In the genomic region with DNA sequence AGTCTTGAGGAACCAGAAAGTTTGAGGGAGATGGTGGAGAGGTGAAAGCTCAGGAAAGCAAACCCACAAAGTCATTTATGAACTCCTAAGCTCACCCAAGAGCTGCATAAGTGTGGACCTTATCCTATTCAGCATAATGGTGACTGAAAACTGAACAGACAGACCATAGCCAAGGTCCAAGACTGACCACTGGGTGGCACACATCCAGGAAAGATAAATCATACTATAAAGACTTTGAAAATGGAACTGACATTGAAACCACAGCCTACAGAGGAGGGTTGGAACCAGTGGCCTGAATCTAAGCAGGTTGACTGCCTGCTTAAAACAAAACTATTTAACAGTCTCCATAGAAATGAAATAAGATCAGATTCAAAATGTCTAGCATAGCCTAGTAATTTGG, we compare ENCODE assay signal across 8 cellular contexts.
DNase-seq lines count a peak whose midpoint lies in the region; ATAC-seq and TF ChIP-seq lines count a peak whose summit lies in the region.

No MANE protein-coding gene starts in this region.

- no peaks in the 10 kb centered on the region for H3K4me1 Mint-ChIP-seq in neural progenitor cell
- no peaks in the 10 kb centered on the region for H3K4me1 Mint-ChIP-seq in activated T-helper 1 cell treated with anti-CD3 and anti-CD28 coated beads, Interleukin-12 subunit alpha, Interleukin-12 subunit beta, Interleukin-2, Interleukin-4 antibody, amounts not matched to agents 30 ng/mL and 10 ng/mL and 1 ng/mL, durations not matched to agents 14 hours and 24 hours and 36 hours (ENCODE audit: low read depth)

- no peaks in the 10 kb centered on the region for H3K4me1 ChIP-seq in SK-N-SH (ENCODE audit: control insufficient read depth in 1 of 2, insufficient read depth in 2 of 2, low read depth in 1 of 2, low read length in 1 of 2)
- H3K4me1 ChIP-seq in neural progenitor cell: no peaks in the 10 kb centered on the region
- no peaks in the 10 kb centered on the region for H3K4me1 ChIP-seq in tibial artery

- H3K9me2 ChIP-seq in SK-N-SH: no peaks in the 10 kb centered on the region

- intact Hi-C loops in activated T-helper 1 cell treated with anti-CD3 and anti-CD28 coated beads, Interleukin-12 subunit alpha, Interleukin-12 subunit beta, Interleukin-2, Interleukin-4 antibody, amounts not matched to agents 30 ng/mL and 10 ng/mL and 1 ng/mL, durations not matched to agents 14 hours and 24 hours and 36 hours (cut with micrococcal nuclease): no loop called here
- intact Hi-C loops in tibial artery (cut with DNase I; ENCODE audit: low total_unique reads): no loop called here

- TF ChIP-seq CTCF in SK-N-SH (IDR thresholded peaks at IDR 0.05) (peak; percentile 35), neural progenitor cell (IDR thresholded peaks at IDR 0.05) (peak; percentile 57), tibial artery (IDR thresholded peaks at IDR 0.05) (no peak)

- H3K79me2 ChIP-seq in SK-N-SH (ENCODE audit: insufficient read depth) (no peaks in the 10 kb centered on the region), neural progenitor cell (ENCODE audit: low read depth) (no peaks in the 10 kb centered on the region)

- H4K20me1 ChIP-seq in SK-N-SH (ENCODE audit: insufficient read depth) (no peaks in the 10 kb centered on the region), neural progenitor cell (ENCODE audit: low read depth) (no peaks in the 10 kb centered on the region)

- H3K4me2 ChIP-seq in SK-N-SH (no peak overlapping the region), neural progenitor cell (no peak overlapping the region)

- H3F3A ChIP-seq in SK-N-SH (replicated peaks; ENCODE audit: insufficient read depth): no peaks in the 10 kb centered on the region
- no peaks in the 10 kb centered on the region for H3F3A ChIP-seq in neural progenitor cell (ENCODE audit: low read depth)

- no peaks in the 10 kb centered on the region for H3K9me3 ChIP-seq in SK-N-SH
- no peaks in the 10 kb centered on the region for H3K9me3 ChIP-seq in neural progenitor cell (ENCODE audit: low read depth)
- H3K9me3 ChIP-seq in tibial artery: peaks cover 0 to 9% (median 0%) of the 10 kb centered on the region in 3 donors

- no peaks in the 10 kb centered on the region for H3K36me3 Mint-ChIP-seq in neural progenitor cell
- no peaks in the 10 kb centered on the region for H3K36me3 Mint-ChIP-seq in activated T-helper 1 cell treated with anti-CD3 and anti-CD28 coated beads, Interleukin-12 subunit alpha, Interleukin-12 subunit beta, Interleukin-2, Interleukin-4 antibody, amounts not matched to agents 30 ng/mL and 10 ng/mL and 1 ng/mL, durations not matched to agents 14 hours and 24 hours and 36 hours (ENCODE audit: low read depth)

- no peaks in the 10 kb centered on the region for H3K9me3 Mint-ChIP-seq in neural progenitor cell
- H3K9me3 Mint-ChIP-seq in activated T-helper 1 cell treated with anti-CD3 and anti-CD28 coated beads, Interleukin-12 subunit alpha, Interleukin-12 subunit beta, Interleukin-2, Interleukin-4 antibody, amounts not matched to agents 30 ng/mL and 10 ng/mL and 1 ng/mL, durations not matched to agents 14 hours and 24 hours and 36 hours: no peaks in the 10 kb centered on the region

- H2AFZ ChIP-seq in SK-N-SH (ENCODE audit: low read depth): no peak overlapping the region
- no peak overlapping the region for H2AFZ ChIP-seq in neural progenitor cell (replicated peaks)

- H3K27ac Mint-ChIP-seq in neural progenitor cell: no peak overlapping the region
- no peak overlapping the region for H3K27ac Mint-ChIP-seq in activated T-helper 1 cell treated with anti-CD3 and anti-CD28 coated beads, Interleukin-12 subunit alpha, Interleukin-12 subunit beta, Interleukin-2, Interleukin-4 antibody, amounts not matched to agents 30 ng/mL and 10 ng/mL and 1 ng/mL, durations not matched to agents 14 hours and 24 hours and 36 hours

- no peaks in the 10 kb centered on the region for H3K36me3 ChIP-seq in SK-N-SH (replicated peaks in 1 of 2; ENCODE audit: control insufficient read depth in 1 of 2, insufficient read depth in 2 of 2, low read length in 1 of 2)
- no peaks in the 10 kb centered on the region for H3K36me3 ChIP-seq in neural progenitor cell
- peaks cover 0 to 9% (median 0%) of the 10 kb centered on the region in 3 donors for H3K36me3 ChIP-seq in tibial artery

- POLR2A ChIA-PET in SK-N-SH (lab: Yijun Ruan, JAX): no interaction called here

- DNase-seq in A172 (ENCODE audit: low spot score) (peak; percentile 1), SK-N-SH (peak; percentile 1), neural progenitor cell (ENCODE audit: low spot score) (peak; percentile 18), nucleus accumbens (lab: John Stamatoyannopoulos, UW) (no peak), tibial artery (no peak)
- DNase-seq in activated T-helper 1 cell treated with anti-CD3 and anti-CD28 coated beads, Interleukin-12 subunit alpha, Interleukin-12 subunit beta, Interleukin-2, Interleukin-4 antibody, amounts not matched to agents 30 ng/mL and 10 ng/mL and 1 ng/mL, durations not matched to agents 14 hours and 24 hours and 36 hours (ENCODE audit: low spot score): no peak

- CTCF ChIA-PET in SK-N-SH (lab: Yijun Ruan, JAX): no interaction called here

- H3K4me3 Mint-ChIP-seq in neural progenitor cell: no peak overlapping the region
- no peak overlapping the region for H3K4me3 Mint-ChIP-seq in activated T-helper 1 cell treated with anti-CD3 and anti-CD28 coated beads, Interleukin-12 subunit alpha, Interleukin-12 subunit beta, Interleukin-2, Interleukin-4 antibody, amounts not matched to agents 30 ng/mL and 10 ng/mL and 1 ng/mL, durations not matched to agents 14 hours and 24 hours and 36 hours

- TF ChIP-seq RAD21 in SK-N-SH (IDR thresholded peaks at IDR 0.05; ENCODE audit: low read length): peak; percentile 15; the same call in 1 of the 2 replicates

- H3K9ac ChIP-seq in SK-N-SH (no peak overlapping the region), neural progenitor cell (no peak overlapping the region)

- TF ChIP-seq EP300 in SK-N-SH (IDR thresholded peaks at IDR 0.05; ENCODE audit: borderline replicate concordance in 1 of 2, low read depth in 1 of 2, low read length in 1 of 2): no peak

- H3K4me3 ChIP-seq in SK-N-SH (ENCODE audit: low read depth in 2 of 2, low read length in 1 of 2) (no peak overlapping the region), neural progenitor cell (no peak overlapping the region), tibial artery (no peak overlapping the region)

- H3K27me3 ChIP-seq in SK-N-SH (ENCODE audit: insufficient read depth) (no peaks in the 10 kb centered on the region; the same call in 1 of the 2 replicates), neural progenitor cell (no peaks in the 10 kb centered on the region), tibial artery (no peaks in the 10 kb centered on the region)

- ATAC-seq in GM18873 (IDR thresholded peaks at IDR 0.05; ENCODE audit: low FRiP score, unreplicated experiment) (peak; percentile 85), HG03108 (IDR thresholded peaks at IDR 0.05; ENCODE audit: unreplicated experiment) (peak; percentile 62)

- H3K27me3 Mint-ChIP-seq in neural progenitor cell (ENCODE audit: insufficient read depth, low read depth): no peaks in the 10 kb centered on the region
- no peaks in the 10 kb centered on the region for H3K27me3 Mint-ChIP-seq in activated T-helper 1 cell treated with anti-CD3 and anti-CD28 coated beads, Interleukin-12 subunit alpha, Interleukin-12 subunit beta, Interleukin-2, Interleukin-4 antibody, amounts not matched to agents 30 ng/mL and 10 ng/mL and 1 ng/mL, durations not matched to agents 14 hours and 24 hours and 36 hours (ENCODE audit: insufficient read depth)

- no peak overlapping the region for H3K27ac ChIP-seq in SK-N-SH (ENCODE audit: low read depth in 2 of 2, low read length in 1 of 2)
- H3K27ac ChIP-seq in neural progenitor cell: no peak overlapping the region
- H3K27ac ChIP-seq in tibial artery: no peak overlapping the region

TF ChIP-seq in SK-N-SH, 30 proteins besides CTCF, POLR2A, EP300 and RAD21:
- TF ChIP-seq TCF12 (IDR thresholded peaks at IDR 0.05): no peak
- TF ChIP-seq MAX (IDR thresholded peaks at IDR 0.05; ENCODE audit: low read depth): no peak
- TF ChIP-seq TAF1 (IDR thresholded peaks at IDR 0.05; ENCODE audit: borderline replicate concordance, low read depth, low read length): no peak
- no peak for TF ChIP-seq EZH2phosphoT487 (IDR thresholded peaks at IDR 0.05; ENCODE audit: borderline replicate concordance, low read depth)
- no peak for TF ChIP-seq RCOR1 (IDR thresholded peaks at IDR 0.05; ENCODE audit: low read length)
- TF ChIP-seq YY1 (IDR thresholded peaks at IDR 0.05; ENCODE audit: low read depth): no peak
- TF ChIP-seq MEF2A (IDR thresholded peaks at IDR 0.05; ENCODE audit: borderline replicate concordance, low read depth): no peak
- no peak for TF ChIP-seq FOXJ3 (CRISPR knock-in tag; IDR thresholded peaks at IDR 0.05)
- TF ChIP-seq GABPA (IDR thresholded peaks at IDR 0.05; ENCODE audit: low read depth): no peak
- no peak for TF ChIP-seq ELF1 (IDR thresholded peaks at IDR 0.05)
- TF ChIP-seq MXI1 (IDR thresholded peaks at IDR 0.05; ENCODE audit: low read depth, low read length): no peak
- TF ChIP-seq NFIC (IDR thresholded peaks at IDR 0.05; ENCODE audit: borderline replicate concordance): no peak
- TF ChIP-seq JUND (IDR thresholded peaks at IDR 0.05): no peak
- no peak for TF ChIP-seq RFX5 (IDR thresholded peaks at IDR 0.05; ENCODE audit: low read length)
- TF ChIP-seq SMC3 (IDR thresholded peaks at IDR 0.05; ENCODE audit: low read depth, low read length): no peak

Comparison
In these comparisons a context has a peak if more than half of its experiments do, and no peak if none do; other contexts are left out.
1. DNase-seq: peak in A172 (single experiment), SK-N-SH (single experiment) and neural progenitor cell (single experiment); none in nucleus accumbens (0 of 56), activated T-helper 1 cell treated with anti-CD3 and anti-CD28 coated beads, Interleukin-12 subunit alpha, Interleukin-12 subunit beta, Interleukin-2, Interleukin-4 antibody, amounts not matched to agents 30 ng/mL and 10 ng/mL and 1 ng/mL, durations not matched to agents 14 hours and 24 hours and 36 hours (single experiment) and tibial artery (0 of 2).
2. CTCF ChIP-seq: peak in SK-N-SH (single experiment) and neural progenitor cell (single experiment); none in tibial artery (0 of 2).